1 cellular context compared by ENCODE assay signal in genomic region chr9:111029260-111029659, GRCh38.
TF ChIP-seq lines count a peak whose summit lies in the region.

No MANE protein-coding gene starts in this region.

TF ChIP-seq in H1, 55 proteins besides CTCF, POLR2A, EP300 and RAD21 (continued from another document):
- TF ChIP-seq CHD7 (IDR thresholded peaks at IDR 0.05; ENCODE audit: insufficient replicate concordance, low read length) (no peak), USF2 (IDR thresholded peaks at IDR 0.05; ENCODE audit: low read length) (no peak), TBP (IDR thresholded peaks at IDR 0.05; ENCODE audit: low read depth, low read length) (no peak), CBX8 (IDR thresholded peaks at IDR 0.05; ENCODE audit: borderline replicate concordance, low read depth, low read length) (no peak), EGR1 (IDR thresholded peaks at IDR 0.05; ENCODE audit: borderline replicate concordance, low read depth, low read length) (no peak), SIRT6 (IDR thresholded peaks at IDR 0.05; ENCODE audit: low read length) (no peak), E2F6 (IDR thresholded peaks at IDR 0.05) (no peak)
